12 cellular contexts compared by ENCODE assay signal in the genomic region with DNA sequence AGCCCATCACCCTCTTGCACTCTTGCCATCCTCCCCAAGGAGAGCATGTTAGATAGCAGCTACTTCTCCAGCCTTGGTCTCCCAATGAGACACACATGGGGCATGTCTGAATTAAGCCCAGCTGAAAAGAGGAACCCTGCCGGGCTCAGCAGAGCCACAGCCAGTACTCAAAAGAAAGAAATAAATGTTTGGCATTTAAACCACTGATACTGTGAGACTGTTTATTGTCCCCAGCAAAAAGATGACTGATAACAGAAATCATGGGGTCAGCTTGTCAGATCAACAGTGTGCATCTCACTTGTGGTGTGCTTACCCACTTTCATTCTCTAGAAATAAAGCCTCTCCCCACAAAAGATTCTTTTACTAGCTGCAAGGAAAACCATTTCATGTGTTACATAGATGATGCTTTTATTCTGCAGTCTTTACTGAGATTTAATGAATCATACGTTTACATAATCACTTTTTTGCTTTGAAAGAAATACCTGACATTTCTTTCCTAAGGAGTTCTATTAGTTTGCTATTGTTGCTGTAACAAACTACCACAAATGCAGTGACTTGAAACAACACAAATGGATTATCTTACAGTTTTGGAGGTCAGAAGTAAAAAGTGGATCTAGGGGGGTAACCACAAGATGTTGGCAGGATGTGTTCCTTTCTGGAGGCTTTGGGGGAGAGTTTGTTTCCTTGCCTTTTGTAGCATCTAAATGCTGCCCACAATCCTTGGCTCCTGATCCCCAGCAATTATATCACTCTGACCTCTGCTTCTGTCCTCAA. TPM values are rescaled to one million over a fixed set of nuclear protein-coding genes. Genes with fewer than 3 reads are reported as not detected.
DNase-seq lines count a peak whose midpoint lies in the region; ATAC-seq lines count a peak whose summit lies in the region.
"Had no signal": no experiment of that assay in that cellular context is flagged by ENCODE, and none has a peak within 500 bp of the region (broad histone marks: within the 10 kb centered on the region; RNA-seq: fewer than 3 reads in every experiment).

No MANE protein-coding gene starts in this region.

- peaks cover 15% of the 10 kb centered on the region for H3K4me1 Mint-ChIP-seq in activated T-helper 2 cell treated with anti-CD3 and anti-CD28 coated beads, Interferon-gamma antibody, Interleukin-2, Interleukin-4, amounts not matched to agents 10 μg/mL and 5 μg/mL and 100 μg/mL, durations not matched to agents 14 hours and 24 hours and 36 hours (ENCODE audit: low read depth)

- no peak overlapping the region for H3K4me3 ChIP-seq in HAP-1
- H3K4me3 ChIP-seq: adrenal gland had no signal

- no peak overlapping the region for H3K4me3 Mint-ChIP-seq in activated T-helper 2 cell treated with anti-CD3 and anti-CD28 coated beads, Interferon-gamma antibody, Interleukin-2, Interleukin-4, amounts not matched to agents 10 μg/mL and 5 μg/mL and 100 μg/mL, durations not matched to agents 14 hours and 24 hours and 36 hours (ENCODE audit: low read depth)

- in situ Hi-C loops in HAP-1 (cut with MboI; ENCODE audit: low sequenced_read_pairs): no loop called here

- no peaks in the 10 kb centered on the region for H3K36me3 Mint-ChIP-seq in activated T-helper 2 cell treated with anti-CD3 and anti-CD28 coated beads, Interferon-gamma antibody, Interleukin-2, Interleukin-4, amounts not matched to agents 10 μg/mL and 5 μg/mL and 100 μg/mL, durations not matched to agents 14 hours and 24 hours and 36 hours (ENCODE audit: low read depth)

- intact Hi-C loops in activated T-helper 2 cell treated with anti-CD3 and anti-CD28 coated beads, Interferon-gamma antibody, Interleukin-2, Interleukin-4, amounts not matched to agents 10 μg/mL and 5 μg/mL and 100 μg/mL, durations not matched to agents 14 hours and 24 hours and 36 hours (cut with micrococcal nuclease): loop anchor here (1.0 kb wide), 1 partner anchor 66 kb away; no protein-coding TSS in a partner anchor

- DNase-seq in A172 (ENCODE audit: low spot score): peak; percentile 7
- DNase-seq in MV-4-11 (lab: John Stamatoyannopoulos, UW): peak; percentile 29
- no peak for DNase-seq in NCI-H510A (lab: John Stamatoyannopoulos, UW)
- DNase-seq in DMS79 treated with DMSO at 0.1 percent for 48 hours (lab: John Stamatoyannopoulos, UW): no peak
- no peak for DNase-seq in HAP-1 (ENCODE audit: low spot score in 2 of 2)
- no peak for DNase-seq in activated T-helper 2 cell treated with anti-CD3 and anti-CD28 coated beads, Interferon-gamma antibody, Interleukin-2, Interleukin-4, amounts not matched to agents 10 μg/mL and 5 μg/mL and 100 μg/mL, durations not matched to agents 14 hours and 24 hours and 36 hours (ENCODE audit: low spot score)
- DNase-seq: activated CD4-positive, alpha-beta T cell treated with anti-CD3 and anti-CD28 coated beads, Interleukin-2, amount 50 U/mL, for 48 hours; adrenal gland; left cardiac atrium; NCI-H1105 had no signal

- H3K27ac Mint-ChIP-seq in activated T-helper 2 cell treated with anti-CD3 and anti-CD28 coated beads, Interferon-gamma antibody, Interleukin-2, Interleukin-4, amounts not matched to agents 10 μg/mL and 5 μg/mL and 100 μg/mL, durations not matched to agents 14 hours and 24 hours and 36 hours: no peak overlapping the region

- no peaks in the 10 kb centered on the region for H3K27me3 ChIP-seq in HAP-1 (ENCODE audit: low read depth)
- H3K27me3 ChIP-seq: adrenal gland had no signal

- no peaks in the 10 kb centered on the region; the same call in 1 of the 2 replicates for H3K4me1 ChIP-seq in HAP-1
- H3K4me1 ChIP-seq: adrenal gland had no signal

- no peaks in the 10 kb centered on the region for H3K36me3 ChIP-seq in HAP-1 (replicated peaks)
- H3K36me3 ChIP-seq: adrenal gland had no signal

- no peaks in the 10 kb centered on the region for H3K9me3 ChIP-seq in HAP-1
- H3K9me3 ChIP-seq: adrenal gland had no signal

- no peaks in the 10 kb centered on the region for H3K9me3 Mint-ChIP-seq in activated T-helper 2 cell treated with anti-CD3 and anti-CD28 coated beads, Interferon-gamma antibody, Interleukin-2, Interleukin-4, amounts not matched to agents 10 μg/mL and 5 μg/mL and 100 μg/mL, durations not matched to agents 14 hours and 24 hours and 36 hours

- H3K27me3 Mint-ChIP-seq in activated T-helper 2 cell treated with anti-CD3 and anti-CD28 coated beads, Interferon-gamma antibody, Interleukin-2, Interleukin-4, amounts not matched to agents 10 μg/mL and 5 μg/mL and 100 μg/mL, durations not matched to agents 14 hours and 24 hours and 36 hours (ENCODE audit: low read depth): peaks cover 21% of the 10 kb centered on the region

- ATAC-seq in GM19043 (IDR thresholded peaks at IDR 0.05; ENCODE audit: low read depth, unreplicated experiment) (peak; percentile 60), HG02885 (IDR thresholded peaks at IDR 0.05; ENCODE audit: poor library complexity, unreplicated experiment) (peak; percentile 72)
- ATAC-seq: left cardiac atrium had no signal

RNA-seq across cellular contexts. Expression of gene ANKRD7, which starts 20.9 kb away (rescaled TPM):
- 3.2 and 3.8 TPM in 2 replicates for total RNA-seq in A172 (2014; rRNA removed; shearing (Covaris generic))
- not detected in 2 replicates for total RNA-seq in activated T-helper 2 cell treated with anti-CD3 and anti-CD28 coated beads, Interferon-gamma antibody, Interleukin-2, Interleukin-4, amounts not matched to agents 10 μg/mL and 5 μg/mL and 100 μg/mL, durations not matched to agents 14 hours and 24 hours and 36 hours

Comparison
In these comparisons a context has a peak if more than half of its experiments do, and no peak if none do; other contexts are left out.
1. DNase-seq: peak in A172 (single experiment) and MV-4-11 (single experiment); none in NCI-H510A (single experiment), DMS79 treated with DMSO at 0.1 percent for 48 hours (single experiment), HAP-1 (0 of 2) and activated T-helper 2 cell treated with anti-CD3 and anti-CD28 coated beads, Interferon-gamma antibody, Interleukin-2, Interleukin-4, amounts not matched to agents 10 μg/mL and 5 μg/mL and 100 μg/mL, durations not matched to agents 14 hours and 24 hours and 36 hours (single experiment).